8 cellular contexts compared by ENCODE assay signal in genomic region chr17:60435244-60436170, GRCh38. TPM values are rescaled to one million over a fixed set of nuclear protein-coding genes. Genes with fewer than 3 reads are reported as not detected.
DNase-seq lines count a peak whose midpoint lies in the region; ATAC-seq and TF ChIP-seq lines count a peak whose summit lies in the region.

No MANE protein-coding gene starts in this region.

- H3K9me3 Mint-ChIP-seq in chondrocyte (ENCODE audit: low read depth), result peaks cover 2% of the 10 kb centered on the region

- ATAC-seq in GM19035 (IDR thresholded peaks at IDR 0.05; ENCODE audit: unreplicated experiment), result no peak

- no peaks in the 10 kb centered on the region for H3K27me3 Mint-ChIP-seq in chondrocyte (ENCODE audit: low read depth)

- H3K4me1 Mint-ChIP-seq in chondrocyte (ENCODE audit: low read depth), result peaks cover 11% of the 10 kb centered on the region

- peak; percentile 93 for TF ChIP-seq CTCF in chondrocyte (IDR thresholded peaks at IDR 0.05)

- no peak overlapping the region for H3K4me3 Mint-ChIP-seq in chondrocyte (ENCODE audit: unreplicated experiment)

- peak overlapping the region; percentile 87 for H3K27ac Mint-ChIP-seq in chondrocyte (ENCODE audit: unreplicated experiment)

- DNase-seq in AML-193 (lab: John Stamatoyannopoulos, UW), result peak; percentile 80 to 93
- DNase-seq in HCEC 1CT, result peak; percentile 83
- peak; percentile 79 for DNase-seq in NCI-H446 treated with DMSO at 0.1 percent for 48 hours (lab: John Stamatoyannopoulos, UW)
- peak in 3 of 4 experiments; percentile 9 to 13 (median 10) for DNase-seq in activated CD4-positive, CD25-positive, alpha-beta regulatory T cell (lab: John Stamatoyannopoulos, UW)
- no peak for DNase-seq in chondrocyte (ENCODE audit: low spot score)
- peak; percentile 81 for DNase-seq in kidney tubule cell (ENCODE audit: low spot score)
- peak; percentile 47 to 58 for DNase-seq in stimulated activated CD4-positive, alpha-beta T cell treated with anti-CD3 and anti-CD28 coated beads, Interleukin-2, amount 100 ng/mL, for 24 hours

- H3K36me3 Mint-ChIP-seq in chondrocyte (ENCODE audit: low read depth), result no peaks in the 10 kb centered on the region

RNA-seq across cellular contexts. Expression of gene CHCT1, which starts 13.2 kb away (rescaled TPM):
- total RNA-seq in chondrocyte, result not detected in 3 replicates

RNA-seq across cellular contexts. Expression of gene USP32, which starts 43.6 kb away (rescaled TPM):
- 35.2 to 42.2 TPM (median 41.1 TPM) in 3 replicates for total RNA-seq in chondrocyte
